ENCODE assay signal across 23 cellular contexts in genomic region chr2:3387011-3387410, GRCh38. TPM values are rescaled to one million over a fixed set of nuclear protein-coding genes. Genes with fewer than 3 reads are reported as not detected.
DNase-seq lines count a peak whose midpoint lies in the region; ATAC-seq, FAIRE-seq and TF ChIP-seq lines count a peak whose summit lies in the region.
"Had no signal": no experiment of that assay in that cellular context is flagged by ENCODE, and none has a peak within 500 bp of the region (broad histone marks: within the 10 kb centered on the region; RNA-seq: fewer than 3 reads in every experiment).

No MANE protein-coding gene starts in this region.

- in situ Hi-C loops in brain microvascular endothelial cell (cut with HindIII; ENCODE audit: low pct_ligation_motif_present, low sequenced_read_pairs): no loop called here

- dilution Hi-C loops in endothelial cell of umbilical vein (cut with MboI; ENCODE audit: extremely low pct_ligation_motif_present, low sequenced_read_pairs): no loop called here

- no TSS peak for BruUV-seq in endothelial cell of umbilical vein (replicated peaks; lab: Mats Ljungman, UMichigan)

- peaks cover 33% of the 10 kb centered on the region for H3K79me2 ChIP-seq in endothelial cell of umbilical vein (ENCODE audit: control insufficient read depth, insufficient read depth, low read length)

- CTCF ChIA-PET in endothelial cell of umbilical vein (lab: Charles Lee): interaction anchor here (1.0 to 2.2 kb wide), 2 partner anchors 10 to 37 kb away, joined by 4 to 9 read pairs; no protein-coding TSS in a partner anchor

- peaks cover 35% of the 10 kb centered on the region for H3K36me3 ChIP-seq in brain microvascular endothelial cell (replicated peaks)
- H3K36me3 ChIP-seq in endothelial cell of umbilical vein (ENCODE audit: control insufficient read depth in 2 of 2, extremely low read depth in 1 of 2, insufficient read depth in 2 of 2, low read length in 2 of 2): peaks cover 6 to 13% of the 10 kb centered on the region in 2 experiments

- peak overlapping the region; percentile 45 for H3K4me2 ChIP-seq in endothelial cell of umbilical vein (ENCODE audit: insufficient read depth, low read length)

- no peak overlapping the region for H3K4me3 Mint-ChIP-seq in osteocyte (ENCODE audit: unreplicated experiment)
- H3K4me3 Mint-ChIP-seq: HFFc6, IgD-negative memory B cell had no signal

- H3K9ac ChIP-seq in endothelial cell of umbilical vein (replicated peaks; ENCODE audit: extremely low read depth, insufficient read depth, low read length): no peak overlapping the region

- H3K4me3 ChIP-seq in brain microvascular endothelial cell (ENCODE audit: low read depth, low read length) (no peak overlapping the region), endothelial cell of umbilical vein (replicated peaks in 1 of 3; ENCODE audit: insufficient read depth in 1 of 3, low read depth in 1 of 3, low read length in 3 of 3) (no peak overlapping the region)

- H3K27ac Mint-ChIP-seq in osteocyte (ENCODE audit: unreplicated experiment): peak overlapping the region; percentile 77
- H3K27ac Mint-ChIP-seq: CD4-positive, CD25-positive, alpha-beta regulatory T cell; CD8-positive, alpha-beta memory T cell; HFFc6; IgD-negative memory B cell had no signal

- no peak overlapping the region for H2AFZ ChIP-seq in endothelial cell of umbilical vein (ENCODE audit: low read depth, low read length)

- peaks cover 28% of the 10 kb centered on the region for H3K36me3 Mint-ChIP-seq in osteocyte (ENCODE audit: unreplicated experiment)

- no peak for ATAC-seq in omental fat pad (ENCODE audit: low FRiP score)
- ATAC-seq in GM19463 (IDR thresholded peaks at IDR 0.05; ENCODE audit: unreplicated experiment): no peak
- ATAC-seq: HCT116 had no signal

- H3K4me1 ChIP-seq in endothelial cell of umbilical vein (ENCODE audit: control insufficient read depth, extremely low read depth, insufficient read depth, low read length): peaks cover 19% of the 10 kb centered on the region
- H3K4me1 ChIP-seq: BE2C had no signal

- DNase-seq in EH (ENCODE audit: low read depth) (peak; percentile 7), brain microvascular endothelial cell (peak; percentile 5), endothelial cell of umbilical vein (ENCODE audit: low read depth, low spot score) (peak; percentile 77), osteocyte (ENCODE audit: extremely low spot score, unreplicated experiment) (no peak), omental fat pad (ENCODE audit: low spot score) (no peak), kidney glomerular epithelial cell (lab: John Stamatoyannopoulos, UW) (no peak)
- DNase-seq: BE2C; C1 segment of cervical spinal cord; CD4-positive, CD25-positive, alpha-beta regulatory T cell; CD8-positive, alpha-beta memory T cell; COR-L47; DMS 273 treated with DMSO at 0.1 percent for 48 hours; DMS53; DND-41; GDM1; GOT3; H7; HFFc6 had no signal

- intact Hi-C loops in endothelial cell of umbilical vein (cut with micrococcal nuclease): loop anchor here (2.0 kb wide), 1 partner anchor 38 kb away; no protein-coding TSS in a partner anchor

- POLR2A ChIA-PET in endothelial cell of umbilical vein (lab: Charles Lee): no interaction called here

- no peaks in the 10 kb centered on the region for H3K9me1 ChIP-seq in endothelial cell of umbilical vein (replicated peaks; ENCODE audit: control insufficient read depth, extremely low read depth, insufficient read depth, low read length)

- TF ChIP-seq POLR2A in endothelial cell of umbilical vein (IDR thresholded peaks at IDR 0.05; ENCODE audit: low read depth, low read length): no peak

- no peaks in the 10 kb centered on the region for H3K9me3 Mint-ChIP-seq in osteocyte (ENCODE audit: unreplicated experiment)
- H3K9me3 Mint-ChIP-seq: CD8-positive, alpha-beta memory T cell; HFFc6; IgD-negative memory B cell had no signal

- peaks cover 12% of the 10 kb centered on the region for H3K4me1 Mint-ChIP-seq in osteocyte (ENCODE audit: unreplicated experiment)

- H3K27me3 ChIP-seq in brain microvascular endothelial cell (replicated peaks) (no peaks in the 10 kb centered on the region), endothelial cell of umbilical vein (ENCODE audit: control insufficient read depth in 2 of 2, insufficient read depth in 2 of 2, low read length in 2 of 2) (no peaks in the 10 kb centered on the region)
- H3K27me3 ChIP-seq: BE2C had no signal

- no peaks in the 10 kb centered on the region for H3K27me3 Mint-ChIP-seq in osteocyte (ENCODE audit: unreplicated experiment)
- H3K27me3 Mint-ChIP-seq: CD8-positive, alpha-beta memory T cell; IgD-negative memory B cell had no signal

- FAIRE-seq in endothelial cell of umbilical vein (lab: Jason Lieb, UNC): peak; percentile 80
- FAIRE-seq: GM12892, GM18507 had no signal

- TF ChIP-seq CTCF in brain microvascular endothelial cell (IDR thresholded peaks at IDR 0.05; ENCODE audit: low read depth, low read length, missing control alignments): no peak
- no peak for TF ChIP-seq CTCF in endothelial cell of umbilical vein (IDR thresholded peaks at IDR 0.05; ENCODE audit: extremely low read depth in 1 of 2, insufficient read depth in 1 of 2, low read depth in 1 of 2, low read length in 2 of 2)
- TF ChIP-seq CTCF in osteocyte (IDR thresholded peaks at IDR 0.05): no peak
- no peak for TF ChIP-seq CTCF in omental fat pad (IDR thresholded peaks at IDR 0.05)

- no peak overlapping the region for H3K27ac ChIP-seq in brain microvascular endothelial cell
- H3K27ac ChIP-seq in endothelial cell of umbilical vein (ENCODE audit: insufficient read depth, low read depth, low read length): peak overlapping the region; percentile 22

- H3K9me3 ChIP-seq in endothelial cell of umbilical vein (replicated peaks; ENCODE audit: control insufficient read depth, insufficient read depth, low read length): no peaks in the 10 kb centered on the region
- H3K9me3 ChIP-seq: BE2C had no signal

- H4K20me1 ChIP-seq in endothelial cell of umbilical vein (replicated peaks; ENCODE audit: control insufficient read depth, extremely low read depth, insufficient read depth, low read length): no peaks in the 10 kb centered on the region

TF ChIP-seq in endothelial cell of umbilical vein, 7 proteins besides CTCF, POLR2A, EP300 and RAD21:
- TF ChIP-seq MAX (IDR thresholded peaks at IDR 0.05; ENCODE audit: insufficient read depth, insufficient read length): peak; percentile 58
- no peak for TF ChIP-seq POLR2AphosphoS5 (IDR thresholded peaks at IDR 0.05; ENCODE audit: insufficient read depth, low read depth, low read length)
- TF ChIP-seq FOS (IDR thresholded peaks at IDR 0.05; ENCODE audit: borderline replicate concordance, insufficient read depth, low read length): no peak

RNA-seq across cellular contexts. Expression of gene TRAPPC12, which starts 7.5 kb away (rescaled TPM):
- total RNA-seq in endothelial cell of umbilical vein: 74.5 and 81.5 TPM in 2 replicates
- polyA plus RNA-seq in endothelial cell of umbilical vein: 47.5 and 49.6 TPM in 2 replicates
- 39.1 and 41.9 TPM in 2 replicates for polyA plus RNA-seq in endothelial cell of umbilical vein (2011; cell fraction: cytosol; rRNA removed)
- 101 and 150 TPM in 2 replicates for polyA plus RNA-seq in endothelial cell of umbilical vein (2011; cell fraction: nucleus; rRNA removed)
- polyA plus RNA-seq in endothelial cell of umbilical vein (2012): 62.3 and 62.9 TPM in 2 replicates
- polyA minus RNA-seq in endothelial cell of umbilical vein: 71.2 and 79.5 TPM in 2 replicates
- polyA minus RNA-seq in endothelial cell of umbilical vein (2011; cell fraction: cytosol; rRNA and poly(A)+ RNA removed): 44.5 TPM
- 90.2 and 106 TPM in 2 replicates for polyA minus RNA-seq in endothelial cell of umbilical vein (2011; cell fraction: nucleus; rRNA and poly(A)+ RNA removed)
- 89.2 and 89.7 TPM in 2 replicates for total RNA-seq in osteocyte
- 10 to 100 TPM; 39.3 to 92.1 (median 53.9) TPM for total RNA-seq in omental fat pad

RNA-seq across cellular contexts. Expression of gene EIPR1, which starts 9.4 kb away (rescaled TPM):
- total RNA-seq in endothelial cell of umbilical vein (30.8 and 31.4 TPM in 2 replicates), osteocyte (19.0 and 19.9 TPM in 2 replicates), omental fat pad (10 to 100 TPM; 18.5 to 29.8 (median 21.5) TPM)
- polyA plus RNA-seq in endothelial cell of umbilical vein: 51.5 and 57.3 TPM in 2 replicates
- 48.6 and 49.8 TPM in 2 replicates for polyA plus RNA-seq in endothelial cell of umbilical vein (2011; cell fraction: cytosol; rRNA removed)
- 30.2 and 32.5 TPM in 2 replicates for polyA plus RNA-seq in endothelial cell of umbilical vein (2011; cell fraction: nucleus; rRNA removed)
- polyA plus RNA-seq in endothelial cell of umbilical vein (2012): 31.2 and 37.9 TPM in 2 replicates
- 30.9 and 32.0 TPM in 2 replicates for polyA minus RNA-seq in endothelial cell of umbilical vein
- 25.9 TPM for polyA minus RNA-seq in endothelial cell of umbilical vein (2011; cell fraction: cytosol; rRNA and poly(A)+ RNA removed)
- polyA minus RNA-seq in endothelial cell of umbilical vein (2011; cell fraction: nucleus; rRNA and poly(A)+ RNA removed): 18.3 and 30.1 TPM in 2 replicates

Comparison
In these comparisons a context has a peak if more than half of its experiments do, and no peak if none do; other contexts are left out.
1. DNase-seq: peak in EH (single experiment), brain microvascular endothelial cell (single experiment) and endothelial cell of umbilical vein (single experiment); none in osteocyte (single experiment), omental fat pad (single experiment) and kidney glomerular epithelial cell (single experiment).